2 cellular contexts compared by ENCODE assay signal in genomic region chr10:44513592-44513991, GRCh38.
TF ChIP-seq lines count a peak whose summit lies in the region.

No MANE protein-coding gene starts in this region.

TF ChIP-seq in HEK293, 187 proteins besides CTCF, POLR2A, EP300 and RAD21 (continued from another document and continues in another):
- TF ChIP-seq ZNF48 (tag by site-specific recombination; IDR thresholded peaks at IDR 0.05), result no peak
- TF ChIP-seq IKZF3 (tag by site-specific recombination; IDR thresholded peaks at IDR 0.05), result no peak
- peak; percentile 71 for TF ChIP-seq PRDM10 (tag by site-specific recombination; IDR thresholded peaks at IDR 0.05)
- TF ChIP-seq ZNF510 (tag by site-specific recombination; IDR thresholded peaks at IDR 0.05; ENCODE audit: insufficient replicate concordance), result no peak
- no peak for TF ChIP-seq REST (tag by site-specific recombination; IDR thresholded peaks at IDR 0.05)
- no peak for TF ChIP-seq ZNF621 (tag by site-specific recombination; IDR thresholded peaks at IDR 0.05)
- no peak for TF ChIP-seq ZNF266 (tag by site-specific recombination; IDR thresholded peaks at IDR 0.05; ENCODE audit: low read depth)
- TF ChIP-seq ZNF660 (tag by site-specific recombination; IDR thresholded peaks at IDR 0.05), result no peak
- no peak for TF ChIP-seq ZNF488 (tag by site-specific recombination; IDR thresholded peaks at IDR 0.05)
- TF ChIP-seq ZBTB48 (tag by site-specific recombination; IDR thresholded peaks at IDR 0.05), result peak; percentile 79
- TF ChIP-seq SCRT1 (tag by site-specific recombination; IDR thresholded peaks at IDR 0.05; ENCODE audit: borderline replicate concordance), result no peak
- TF ChIP-seq OVOL3 (tag by site-specific recombination; IDR thresholded peaks at IDR 0.05), result no peak
- TF ChIP-seq ATF2 (tag by site-specific recombination; IDR thresholded peaks at IDR 0.05; ENCODE audit: low read depth), result 0 out of 2 replicates have a peak, but pooled peaks have one; percentile 29
- TF ChIP-seq ZNF398 (tag by site-specific recombination; IDR thresholded peaks at IDR 0.05), result no peak

TF ChIP-seq in H1, 55 proteins besides CTCF, POLR2A, EP300 and RAD21 (continued from another document):
- no peak for TF ChIP-seq BRCA1 (IDR thresholded peaks at IDR 0.05; ENCODE audit: low read depth, low read length)
- no peak for TF ChIP-seq EGR1 (IDR thresholded peaks at IDR 0.05; ENCODE audit: borderline replicate concordance, low read depth, low read length)
- TF ChIP-seq SRF (IDR thresholded peaks at IDR 0.05; ENCODE audit: low read depth, low read length), result no peak
